Comparison of ENCODE assay signal across 8 cellular contexts in genomic region chr4:141220655-141221605, GRCh38.
DNase-seq lines count a peak whose midpoint lies in the region; ATAC-seq lines count a peak whose summit lies in the region.

TSS of gene ZNF330 (plus strand) at chr4:141220895. CDS start at chr4:141222372, 1,477 bp downstream.

- peak; percentile 84 for ATAC-seq in GM19035 (IDR thresholded peaks at IDR 0.05; ENCODE audit: unreplicated experiment)
- ATAC-seq in HG03354 (IDR thresholded peaks at IDR 0.05; ENCODE audit: poor library complexity, severe bottlenecking, unreplicated experiment): peak; percentile 90

- H3K27ac ChIP-seq in BLaER1: peak within 1 kb of the TSS; percentile 89

- H3K4me3 ChIP-seq in BLaER1: peak within 1 kb of the TSS; percentile 89

- DNase-seq in NCI-H524 treated with DMSO at 0.1 percent for 48 hours (lab: John Stamatoyannopoulos, UW) (peak; percentile 6), dedifferentiated amniotic fluid mesenchymal stem cell (ENCODE audit: extremely low spot score) (peak; percentile 92), left kidney (ENCODE audit: low read depth, low spot score) (peak; percentile 96)
- peak; percentile 87 for DNase-seq in activated CD4-positive, alpha-beta T cell treated with anti-CD3 and anti-CD28 coated beads, Interleukin-2, amount 50 U/mL, for 1 hour
- DNase-seq in stimulated activated CD4-positive, alpha-beta T cell treated with anti-CD3 and anti-CD28 coated beads, Interleukin-2, amount 100 ng/mL, for 24 hours: peak; percentile 93 to 94

- H3K4me1 ChIP-seq in BLaER1: peaks cover 13% of the 10 kb centered on the region

- peak within 1 kb of the TSS; percentile 66 for H3K4me2 ChIP-seq in BLaER1

- H3K9ac ChIP-seq in BLaER1: peak within 1 kb of the TSS; percentile 89

- H4K20me1 ChIP-seq in BLaER1: peaks cover 44% of the 10 kb centered on the region

- H3K36me3 ChIP-seq in BLaER1: peaks cover 34% of the 10 kb centered on the region

- H3K27me3 ChIP-seq in BLaER1: no peaks in the 10 kb centered on the region

- no peaks in the 10 kb centered on the region for H3K9me3 ChIP-seq in BLaER1

Comparison
In these comparisons a context has a peak if more than half of its experiments do, and no peak if none do; other contexts are left out.
1. Peak in every context shown above with its lines: DNase-seq, ATAC-seq, H3K4me3 ChIP-seq and H3K27ac ChIP-seq.
2. DNase-seq: peak in every context shown above with its lines; median percentile 96 in left kidney; 94 in stimulated activated CD4-positive, alpha-beta T cell treated with anti-CD3 and anti-CD28 coated beads, Interleukin-2, amount 100 ng/mL, for 24 hours; 92 in dedifferentiated amniotic fluid mesenchymal stem cell; 87 in activated CD4-positive, alpha-beta T cell treated with anti-CD3 and anti-CD28 coated beads, Interleukin-2, amount 50 U/mL, for 1 hour; 6 in NCI-H524 treated with DMSO at 0.1 percent for 48 hours.